In genomic region chr16:53518550-53519416, GRCh38 we compare ENCODE assay signal across 8 cellular contexts. TPM values are rescaled to one million over a fixed set of nuclear protein-coding genes. Genes with fewer than 3 reads are reported as not detected.
DNase-seq lines count a peak whose midpoint lies in the region; ATAC-seq and TF ChIP-seq lines count a peak whose summit lies in the region.

No MANE protein-coding gene starts in this region.

- no peak overlapping the region for H3K27ac ChIP-seq in endodermal cell (ENCODE audit: low read depth, low read length)

- no peaks in the 10 kb centered on the region for H3K36me3 ChIP-seq in Caco-2 (ENCODE audit: control insufficient read depth, insufficient read depth, low read length)
- no peaks in the 10 kb centered on the region for H3K36me3 ChIP-seq in endodermal cell (ENCODE audit: control insufficient read depth, insufficient read depth, low read length)

- DNase-seq in Ammon's horn (ENCODE audit: low spot score), result peak; percentile 42
- peak; percentile 88 for DNase-seq in activated CD4-positive, alpha-beta T cell treated with anti-CD3 and anti-CD28 coated beads, Interleukin-2, amount 10 ng/mL, durations not matched to agents 7 days and 5 days
- peak; percentile 54 for DNase-seq in endothelial cell (ENCODE audit: low spot score)
- peak; percentile 41 for DNase-seq in stimulated activated CD4-positive, alpha-beta T cell treated with anti-CD3 and anti-CD28 coated beads, Interleukin-12 subunit alpha, Interleukin-12 subunit beta, amount 100 ng/mL, for 4 hours
- no peak for DNase-seq in Caco-2
- DNase-seq in endodermal cell, result no peak

- H3K36me3 Mint-ChIP-seq in activated CD4-positive, alpha-beta T cell treated with anti-CD3 and anti-CD28 coated beads, Interleukin-2, amount 10 ng/mL, durations not matched to agents 7 days and 5 days (ENCODE audit: low read depth), result peaks cover 6% of the 10 kb centered on the region
- H3K36me3 Mint-ChIP-seq in endothelial cell (ENCODE audit: low read depth, unreplicated experiment) (peaks cover 12% of the 10 kb centered on the region), Caco-2 (ENCODE audit: insufficient read depth, unreplicated experiment) (no peaks in the 10 kb centered on the region), endodermal cell (ENCODE audit: low read depth) (peaks cover 7% of the 10 kb centered on the region)

- 91 to 95% methylated on average over 18 to 19 of the region's 19 CpGs for WGBS in endodermal cell (ENCODE audit: insufficient coverage in 1 of 2, insufficient read length in 1 of 2), 2 experiments

- H3K27ac Mint-ChIP-seq in activated CD4-positive, alpha-beta T cell treated with anti-CD3 and anti-CD28 coated beads, Interleukin-2, amount 10 ng/mL, durations not matched to agents 7 days and 5 days, result peak overlapping the region; percentile 93
- peak overlapping the region; percentile 92 for H3K27ac Mint-ChIP-seq in endothelial cell (ENCODE audit: unreplicated experiment)
- H3K27ac Mint-ChIP-seq in Caco-2 (ENCODE audit: unreplicated experiment), result no peak overlapping the region
- H3K27ac Mint-ChIP-seq in endodermal cell, result no peak overlapping the region

- H3K4me3 ChIP-seq in Caco-2 (ENCODE audit: low read depth, low read length) (no peak overlapping the region), endodermal cell (ENCODE audit: low read length) (no peak overlapping the region)

- H3K4me1 Mint-ChIP-seq in activated CD4-positive, alpha-beta T cell treated with anti-CD3 and anti-CD28 coated beads, Interleukin-2, amount 10 ng/mL, durations not matched to agents 7 days and 5 days, result peaks cover 43% of the 10 kb centered on the region
- H3K4me1 Mint-ChIP-seq in endothelial cell (ENCODE audit: unreplicated experiment), result peaks cover 32% of the 10 kb centered on the region
- H3K4me1 Mint-ChIP-seq in Caco-2 (ENCODE audit: low read depth, unreplicated experiment), result peaks cover 21% of the 10 kb centered on the region
- H3K4me1 Mint-ChIP-seq in endodermal cell, result no peaks in the 10 kb centered on the region

- H3K27me3 Mint-ChIP-seq in activated CD4-positive, alpha-beta T cell treated with anti-CD3 and anti-CD28 coated beads, Interleukin-2, amount 10 ng/mL, durations not matched to agents 7 days and 5 days, result peaks cover 6% of the 10 kb centered on the region
- peaks cover 6% of the 10 kb centered on the region for H3K27me3 Mint-ChIP-seq in endothelial cell (ENCODE audit: unreplicated experiment)
- no peaks in the 10 kb centered on the region for H3K27me3 Mint-ChIP-seq in Caco-2 (ENCODE audit: insufficient read depth, unreplicated experiment)
- H3K27me3 Mint-ChIP-seq in endodermal cell (ENCODE audit: insufficient read depth), result peaks cover 4% of the 10 kb centered on the region

- TF ChIP-seq CTCF in endothelial cell (IDR thresholded peaks at IDR 0.05; ENCODE audit: unreplicated experiment), result no peak
- no peak for TF ChIP-seq CTCF in Caco-2 (IDR thresholded peaks at IDR 0.05; ENCODE audit: insufficient read depth in 1 of 2, low read depth in 1 of 2, low read length in 1 of 2, severe bottlenecking in 1 of 2, unreplicated experiment in 1 of 2)
- TF ChIP-seq CTCF in endodermal cell (conservative IDR thresholded peaks at IDR 0.05), result no peak

- H3K9me3 ChIP-seq in Caco-2, result peaks cover 8% of the 10 kb centered on the region
- peaks cover 2% of the 10 kb centered on the region for H3K9me3 ChIP-seq in endodermal cell (ENCODE audit: control insufficient read depth, low read length)

- POLR2A ChIA-PET in activated CD4-positive, alpha-beta T cell treated with anti-CD3 and anti-CD28 coated beads, Interleukin-2, amount 10 ng/mL, durations not matched to agents 7 days and 5 days (lab: Charles Lee), result no interaction called here
- POLR2A ChIA-PET in Caco-2 (lab: Charles Lee), result no interaction called here

- H3K9me3 Mint-ChIP-seq in activated CD4-positive, alpha-beta T cell treated with anti-CD3 and anti-CD28 coated beads, Interleukin-2, amount 10 ng/mL, durations not matched to agents 7 days and 5 days, result peaks cover 6% of the 10 kb centered on the region
- H3K9me3 Mint-ChIP-seq in endothelial cell (ENCODE audit: unreplicated experiment) (no peaks in the 10 kb centered on the region), Caco-2 (ENCODE audit: unreplicated experiment) (peaks cover 9% of the 10 kb centered on the region), endodermal cell (peaks cover 15% of the 10 kb centered on the region)

- ATAC-seq in GM19438 (IDR thresholded peaks at IDR 0.05; ENCODE audit: low read depth, unreplicated experiment) (peak; percentile 100), HG03469 (IDR thresholded peaks at IDR 0.05; ENCODE audit: unreplicated experiment) (peak; percentile 98)

- H3K4me1 ChIP-seq in Caco-2, result peaks cover 17% of the 10 kb centered on the region
- no peaks in the 10 kb centered on the region for H3K4me1 ChIP-seq in endodermal cell (ENCODE audit: control insufficient read depth, insufficient read depth, low read length)

- peak overlapping the region; percentile 71 for H3K4me3 Mint-ChIP-seq in activated CD4-positive, alpha-beta T cell treated with anti-CD3 and anti-CD28 coated beads, Interleukin-2, amount 10 ng/mL, durations not matched to agents 7 days and 5 days
- H3K4me3 Mint-ChIP-seq in endothelial cell (ENCODE audit: unreplicated experiment), result peak overlapping the region; percentile 63
- no peak overlapping the region for H3K4me3 Mint-ChIP-seq in Caco-2 (ENCODE audit: unreplicated experiment)
- no peak overlapping the region for H3K4me3 Mint-ChIP-seq in endodermal cell

- no peaks in the 10 kb centered on the region for H3K27me3 ChIP-seq in Caco-2 (replicated peaks; ENCODE audit: control insufficient read depth, insufficient read depth, low read length)
- H3K27me3 ChIP-seq in endodermal cell (ENCODE audit: control insufficient read depth, insufficient read depth, low read length, poor library complexity, severe bottlenecking), result no peaks in the 10 kb centered on the region

- no peak overlapping the region for H3K9ac ChIP-seq in endodermal cell (ENCODE audit: extremely low read depth, low read length, poor library complexity, severe bottlenecking)

- CTCF ChIA-PET in activated CD4-positive, alpha-beta T cell treated with anti-CD3 and anti-CD28 coated beads, Interleukin-2, amount 10 ng/mL, durations not matched to agents 7 days and 5 days (lab: Charles Lee), result interaction anchor here (0.6 to 1.9 kb wide), 9 partner anchors 10 to 463 kb away, joined by 3 to 8 read pairs (median 4); partner anchors contain the start of gene CHD9
- CTCF ChIA-PET in Caco-2 (lab: Charles Lee), result no interaction called here

- BruUV-seq in Caco-2 (replicated peaks; lab: Mats Ljungman, UMichigan), result no TSS peak

- intact Hi-C loops in Caco-2 (cut with micrococcal nuclease; ENCODE audit: unreplicated experiment), result no loop called here

RNA-seq across cellular contexts. Expression of gene AKTIP, which starts 15.8 kb away (rescaled TPM):
- 10 to 100 TPM; 57.9 to 61.3 TPM for total RNA-seq in activated CD4-positive, alpha-beta T cell treated with anti-CD3 and anti-CD28 coated beads, Interleukin-2, amount 10 ng/mL, durations not matched to agents 7 days and 5 days
- 22.4 TPM for total RNA-seq in endothelial cell (ENCODE audit: unreplicated experiment)
- 102 and 127 TPM in 2 replicates for total RNA-seq in Caco-2 (2022)
- 10 to 100 TPM; 18.3 to 21.3 TPM for total RNA-seq in endodermal cell
- polyA plus RNA-seq in endodermal cell (2013, experiment 1 of 2), result 31.1 TPM
- polyA plus RNA-seq in endodermal cell (2013, experiment 2 of 2), result 24.3 TPM

Comparison
In these comparisons a context has a peak if more than half of its experiments do, and no peak if none do; other contexts are left out.
1. DNase-seq: peak in Ammon's horn (single experiment), activated CD4-positive, alpha-beta T cell treated with anti-CD3 and anti-CD28 coated beads, Interleukin-2, amount 10 ng/mL, durations not matched to agents 7 days and 5 days (single experiment), endothelial cell (single experiment) and stimulated activated CD4-positive, alpha-beta T cell treated with anti-CD3 and anti-CD28 coated beads, Interleukin-12 subunit alpha, Interleukin-12 subunit beta, amount 100 ng/mL, for 4 hours (single experiment); none in Caco-2 (0 of 2) and endodermal cell (single experiment).
2. H3K27ac Mint-ChIP-seq: peak in activated CD4-positive, alpha-beta T cell treated with anti-CD3 and anti-CD28 coated beads, Interleukin-2, amount 10 ng/mL, durations not matched to agents 7 days and 5 days (single experiment) and endothelial cell (single experiment); none in Caco-2 (single experiment) and endodermal cell (single experiment).
3. H3K4me3 Mint-ChIP-seq: peak in activated CD4-positive, alpha-beta T cell treated with anti-CD3 and anti-CD28 coated beads, Interleukin-2, amount 10 ng/mL, durations not matched to agents 7 days and 5 days (single experiment) and endothelial cell (single experiment); none in Caco-2 (single experiment) and endodermal cell (single experiment).